22 cellular contexts compared by ENCODE assay signal in genomic region chr11:36103933-36104530, GRCh38.
"Had no signal": no experiment of that assay in that cellular context is flagged by ENCODE, and none has a peak within 500 bp of the region (broad histone marks: within the 10 kb centered on the region; RNA-seq: fewer than 3 reads in every experiment).

No MANE protein-coding gene starts in this region.

- H3K4me3 ChIP-seq: adrenal gland, ascending aorta, coronary artery, dorsolateral prefrontal cortex, suprapubic skin, tibial artery had no signal

- H3K27me3 ChIP-seq: adrenal gland, ascending aorta, brain microvascular endothelial cell, dorsolateral prefrontal cortex, suprapubic skin, tibial artery had no signal

- DNase-seq: activated CD4-positive, alpha-beta T cell treated with anti-CD3 and anti-CD28 coated beads for 4 hours; activated CD4-positive, alpha-beta T cell treated with anti-CD3 and anti-CD28 coated beads, Interleukin-2, amount 50 U/mL, for 4 hours; activated CD8-positive, alpha-beta memory T cell treated with anti-CD3 and anti-CD28 coated beads for 24 hours; activated effector memory CD4-positive, alpha-beta T cell treated with anti-CD3 and anti-CD28 coated beads, Interleukin-2, amount 50 U/mL, for 16 hours; activated naive CD4-positive, alpha-beta T cell treated with anti-CD3 and anti-CD28 coated beads for 36 hours; activated naive CD8-positive, alpha-beta T cell treated with anti-CD3 and anti-CD28 coated beads for 36 hours; adrenal gland; brain microvascular endothelial cell; dorsolateral prefrontal cortex; kidney; left colon; mammary epithelial cell; naive thymus-derived CD8-positive, alpha-beta T cell; right cardiac atrium; stimulated activated CD4-positive, alpha-beta T cell treated with anti-CD3 and anti-CD28 coated beads, Interleukin-15, amount 100 ng/mL, for 24 hours; stimulated activated CD4-positive, alpha-beta T cell treated with anti-CD3 and anti-CD28 coated beads, Interleukin-2, amount 100 ng/mL, for 24 hours; stimulated activated naive CD4-positive, alpha-beta T cell; T-helper 1 cell; tibial artery had no signal

- H3K9me3 ChIP-seq: adrenal gland, ascending aorta, suprapubic skin, tibial artery had no signal

- H3K36me3 ChIP-seq: adrenal gland, ascending aorta, brain microvascular endothelial cell had no signal

- H3K27ac ChIP-seq: ascending aorta, brain microvascular endothelial cell, coronary artery, suprapubic skin, tibial artery had no signal

- H3K4me1 ChIP-seq: adrenal gland, ascending aorta, suprapubic skin, tibial artery had no signal
